Comparison of ENCODE assay signal across 8 cellular contexts in the genomic region with DNA sequence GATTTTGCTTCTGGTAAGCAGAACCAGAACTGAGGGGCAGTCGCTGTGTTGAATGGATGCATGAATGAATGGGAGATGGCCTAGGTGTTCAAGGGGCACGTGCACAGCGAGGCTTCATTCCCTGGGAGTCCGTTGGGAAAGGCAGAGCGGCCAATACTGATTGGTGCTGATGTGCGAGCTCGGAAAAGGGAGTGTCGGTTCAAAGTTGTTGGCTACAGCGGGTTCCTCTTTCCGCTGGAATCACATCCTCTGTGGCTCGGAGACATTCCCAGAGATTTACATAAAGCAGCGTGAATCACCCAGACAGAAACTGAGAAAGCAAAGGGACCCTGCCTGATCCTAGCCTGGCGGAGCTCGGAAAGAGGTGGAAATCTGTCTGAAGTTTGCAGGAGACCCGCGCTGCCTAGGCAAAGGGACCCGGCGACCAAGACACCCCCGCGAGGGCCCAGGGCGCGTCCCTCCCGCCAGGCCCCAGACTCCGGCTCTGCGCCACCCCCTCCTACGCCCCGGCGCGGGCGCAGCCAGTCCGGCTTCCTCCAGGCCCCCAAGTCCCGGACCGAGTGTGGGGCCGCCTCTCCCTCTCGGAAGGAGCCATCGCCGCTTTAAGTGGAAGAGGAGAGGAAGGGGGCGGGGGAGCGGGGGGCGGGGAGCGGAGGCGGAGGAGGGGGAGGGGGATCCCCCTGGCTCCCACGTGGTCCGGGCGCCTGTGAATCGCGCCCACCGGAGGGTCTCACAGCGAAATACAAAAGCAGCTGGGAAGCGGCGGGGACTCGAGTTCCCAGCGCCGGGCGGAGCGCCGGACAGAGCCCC. TPM values are rescaled to one million over a fixed set of nuclear protein-coding genes. Genes with fewer than 3 reads are reported as not detected.
DNase-seq lines count a peak whose midpoint lies in the region; ATAC-seq, FAIRE-seq and TF ChIP-seq lines count a peak whose summit lies in the region.

Gene FJX1 (plus strand): TSS at position 774 of the 810 bp plus-strand sequence. CDS start 177 bp downstream, outside the sequence.

- H3K27me3 ChIP-seq in foreskin keratinocyte: no peaks in the 10 kb centered on the region

- intact Hi-C loops in activated naive CD4-positive, alpha-beta T cell treated with anti-CD3 and anti-CD28 coated beads for 36 hours (cut with micrococcal nuclease): loop anchor here (5.0 kb wide), 1 partner anchor 324 kb away; the partner anchor contains the start of gene LDLRAD3

- CTCF ChIA-PET in AG04449 (lab: Yijun Ruan, JAX): interaction anchor here (0.6 to 5.3 kb wide), 11 partner anchors 9 to 1181 kb away, joined by 3 to 39 read pairs (median 3); no protein-coding TSS in a partner anchor
- CTCF ChIA-PET in activated naive CD4-positive, alpha-beta T cell treated with anti-CD3 and anti-CD28 coated beads for 36 hours (lab: Charles Lee): interaction anchor here (0.6 to 3.6 kb wide), 6 partner anchors 51 to 649 kb away, joined by 3 to 21 read pairs (median 4); no protein-coding TSS in a partner anchor

- peak within 1 kb of the TSS; percentile 99 for H3K27ac ChIP-seq in foreskin keratinocyte

- H3K4me1 Mint-ChIP-seq in activated naive CD4-positive, alpha-beta T cell treated with anti-CD3 and anti-CD28 coated beads for 36 hours (ENCODE audit: low read depth): peaks cover 12% of the 10 kb centered on the region
- H3K4me1 Mint-ChIP-seq in natural killer cell treated with Interleukin-12 subunit alpha and Interleukin-12 subunit beta and Interleukin-15 and Interleukin-18, amount 100 ng/mL, for 72 hours (ENCODE audit: low read depth in 2 of 2): peaks cover 4 to 5% of the 10 kb centered on the region in 2 donors

- H3K4me3 Mint-ChIP-seq in activated naive CD4-positive, alpha-beta T cell treated with anti-CD3 and anti-CD28 coated beads for 36 hours: peak within 1 kb of the TSS; percentile 70
- H3K4me3 Mint-ChIP-seq in natural killer cell treated with Interleukin-12 subunit alpha and Interleukin-12 subunit beta and Interleukin-15 and Interleukin-18, amount 100 ng/mL, for 72 hours: peak within 1 kb of the TSS; percentile 81

- ATAC-seq in HG02885 (IDR thresholded peaks at IDR 0.05; ENCODE audit: poor library complexity, unreplicated experiment): peak; percentile 40
- peak; percentile 75 for ATAC-seq in foreskin keratinocyte
- peak; percentile 42 to 64 for ATAC-seq in natural killer cell treated with Interleukin-12 subunit alpha and Interleukin-12 subunit beta and Interleukin-15 and Interleukin-18, amount 100 ng/mL, for 72 hours

- TF ChIP-seq CTCF in AG04449 (IDR thresholded peaks at IDR 0.05; ENCODE audit: insufficient read depth, low read length, missing control alignments) (no peak), GM13977 (IDR thresholded peaks at IDR 0.05; ENCODE audit: extremely low read depth, insufficient read depth, missing control alignments) (no peak), foreskin keratinocyte (conservative IDR thresholded peaks at IDR 0.05) (no peak)

- H3K4me3 ChIP-seq in AG04449 (ENCODE audit: low read depth, low read length): peak within 1 kb of the TSS; percentile 69

- H3K36me3 Mint-ChIP-seq in activated naive CD4-positive, alpha-beta T cell treated with anti-CD3 and anti-CD28 coated beads for 36 hours (ENCODE audit: low read depth): no peaks in the 10 kb centered on the region
- H3K36me3 Mint-ChIP-seq in natural killer cell treated with Interleukin-12 subunit alpha and Interleukin-12 subunit beta and Interleukin-15 and Interleukin-18, amount 100 ng/mL, for 72 hours: no peaks in the 10 kb centered on the region

- no peak within 1 kb of the TSS for H3K27ac Mint-ChIP-seq in activated naive CD4-positive, alpha-beta T cell treated with anti-CD3 and anti-CD28 coated beads for 36 hours
- H3K27ac Mint-ChIP-seq in natural killer cell treated with Interleukin-12 subunit alpha and Interleukin-12 subunit beta and Interleukin-15 and Interleukin-18, amount 100 ng/mL, for 72 hours: no peak within 1 kb of the TSS

- no peak for DNase-seq in AG04449 (ENCODE audit: low read depth, low spot score)
- DNase-seq in GM13977 (ENCODE audit: low spot score): peak; percentile 84
- peak; percentile 42 to 72 for DNase-seq in NCI-H446 (lab: John Stamatoyannopoulos, UW)
- DNase-seq in activated naive CD4-positive, alpha-beta T cell treated with anti-CD3 and anti-CD28 coated beads for 36 hours: peak; percentile 38
- peak; percentile 92 to 97 for DNase-seq in foreskin keratinocyte
- no peak for DNase-seq in natural killer cell treated with Interleukin-12 subunit alpha and Interleukin-12 subunit beta and Interleukin-15 and Interleukin-18, amount 100 ng/mL, for 72 hours (ENCODE audit: low spot score)
- peak; percentile 87 for DNase-seq in urothelium cell line (ENCODE audit: low spot score)

- POLR2A ChIA-PET in AG04449 (lab: Yijun Ruan, JAX): interaction anchor here (0.6 to 1.2 kb wide), 7 partner anchors 32 to 644 kb away, joined by 3 to 5 read pairs (median 3); partner anchors contain the start of gene SLC1A2

- FAIRE-seq in urothelium cell line (lab: Jason Lieb, UNC): no peak

- peaks cover 48% of the 10 kb centered on the region for H3K27me3 Mint-ChIP-seq in activated naive CD4-positive, alpha-beta T cell treated with anti-CD3 and anti-CD28 coated beads for 36 hours (ENCODE audit: low read depth)
- H3K27me3 Mint-ChIP-seq in natural killer cell treated with Interleukin-12 subunit alpha and Interleukin-12 subunit beta and Interleukin-15 and Interleukin-18, amount 100 ng/mL, for 72 hours: peaks cover 38 to 78% of the 10 kb centered on the region in 2 donors

- peaks cover 35% of the 10 kb centered on the region for H3K4me1 ChIP-seq in foreskin keratinocyte

- in situ Hi-C loops in GM13977 (cut with MboI; ENCODE audit: low pct_unique_long_range_greater_than_20kb, low sequenced_read_pairs, unreplicated experiment): loop anchor here (10.0 kb wide), 3 partner anchors 207 to 647 kb away; no protein-coding TSS in a partner anchor

- H3K9me3 Mint-ChIP-seq in activated naive CD4-positive, alpha-beta T cell treated with anti-CD3 and anti-CD28 coated beads for 36 hours: no peaks in the 10 kb centered on the region
- H3K9me3 Mint-ChIP-seq in natural killer cell treated with Interleukin-12 subunit alpha and Interleukin-12 subunit beta and Interleukin-15 and Interleukin-18, amount 100 ng/mL, for 72 hours: no peaks in the 10 kb centered on the region

RNA-seq across cellular contexts. Expression of gene FJX1, which starts in this region (rescaled TPM):
- total RNA-seq in activated naive CD4-positive, alpha-beta T cell treated with anti-CD3 and anti-CD28 coated beads for 36 hours: under 1 TPM; 0.77 to 0.98 TPM
- total RNA-seq in foreskin keratinocyte: 72.5 and 92.3 TPM in 2 replicates
- 57.1 and 75.2 TPM in 2 replicates for polyA plus RNA-seq in foreskin keratinocyte
- total RNA-seq in natural killer cell treated with Interleukin-12 subunit alpha and Interleukin-12 subunit beta and Interleukin-15 and Interleukin-18, amount 100 ng/mL, for 72 hours: 1 to 10 TPM in 1 of 2 donors, under 1 TPM in 1; 0.55 to 1.8 TPM

Comparison
In these comparisons a context has a peak if more than half of its experiments do, and no peak if none do; other contexts are left out.
1. RNA of gene FJX1 (total RNA-seq): 72.5 to 92.3 TPM in foreskin keratinocyte; 0.55 to 1.8 TPM in natural killer cell treated with Interleukin-12 subunit alpha and Interleukin-12 subunit beta and Interleukin-15 and Interleukin-18, amount 100 ng/mL, for 72 hours and 0.77 to 0.98 TPM in activated naive CD4-positive, alpha-beta T cell treated with anti-CD3 and anti-CD28 coated beads for 36 hours; every median in the first group is over 10 times any median in the second.
2. Peak in DNase-seq in activated naive CD4-positive, alpha-beta T cell treated with anti-CD3 and anti-CD28 coated beads for 36 hours; RNA of the gene not detected or under 1 TPM.
3. DNase-seq: peak in GM13977 (single experiment), NCI-H446 (2 of 2), foreskin keratinocyte (2 of 2) and urothelium cell line (single experiment); none in AG04449 (single experiment) and natural killer cell treated with Interleukin-12 subunit alpha and Interleukin-12 subunit beta and Interleukin-15 and Interleukin-18, amount 100 ng/mL, for 72 hours (single experiment).
4. Peak in every context shown above with its lines, with median percentiles within 50 percentile points of each other: ATAC-seq.